In the genomic region with DNA sequence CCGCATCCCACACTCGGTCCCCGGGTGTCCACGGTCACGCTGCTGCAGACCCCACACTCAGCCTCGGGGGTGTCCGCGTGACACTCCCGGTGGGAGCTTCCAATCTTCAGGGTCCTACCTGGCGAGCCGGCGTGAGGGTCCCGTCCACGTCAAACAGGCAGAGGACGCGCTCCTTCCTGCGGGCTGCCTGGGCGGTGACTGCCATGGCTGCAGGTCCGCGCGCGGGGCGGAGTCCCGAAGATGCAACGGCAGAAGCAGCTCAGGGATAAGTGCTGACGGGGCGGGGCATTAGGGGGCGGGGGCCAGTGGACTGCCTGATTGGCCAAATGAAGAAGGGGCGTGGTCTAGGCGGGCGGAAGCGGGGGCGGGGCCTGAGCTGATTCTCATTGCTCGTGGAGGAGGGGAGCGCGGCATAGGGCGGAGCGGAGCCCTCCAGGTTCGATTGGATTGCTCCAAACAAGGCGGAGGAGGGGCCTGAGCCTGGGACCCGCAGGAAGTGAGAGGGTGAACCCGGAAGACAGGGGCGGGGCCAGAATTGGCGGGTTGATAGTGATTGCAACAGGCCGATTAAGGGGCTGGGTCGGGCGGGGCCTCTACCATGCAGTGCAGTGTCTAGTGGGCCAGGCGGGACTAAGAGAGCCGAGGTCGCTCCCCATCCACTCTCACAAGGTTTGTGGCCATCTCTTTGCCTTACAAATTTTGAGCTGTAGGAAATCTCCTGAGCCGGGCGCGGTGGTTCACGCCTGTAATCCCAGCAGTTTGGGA, we compare ENCODE assay signal across 1 cellular context.
A peak's percentile ranks its signal among the peaks of the same experiment; 100 is the strongest.
TF ChIP-seq lines count a peak whose summit lies in the region.

Gene PMM1 (minus strand): TSS at position 240 of the 765 bp plus-strand sequence. CDS start 35 bp downstream, at position 205.

TF ChIP-seq in HepG2, 621 proteins besides CTCF, POLR2A, EP300 and RAD21 (continued from another document):
- TF ChIP-seq ZNF414 (CRISPR knock-in tag; IDR thresholded peaks at IDR 0.05), result peak; percentile 67
- 0 out of 2 replicates have a peak, but pooled peaks have one; percentile 37 for TF ChIP-seq ZNF512B (CRISPR knock-in tag; IDR thresholded peaks at IDR 0.05; ENCODE audit: borderline replicate concordance)
- TF ChIP-seq SMYD3 (CRISPR knock-in tag; IDR thresholded peaks at IDR 0.05), result no peak
- TF ChIP-seq ADNP (CRISPR knock-in tag; IDR thresholded peaks at IDR 0.05), result no peak; the same call in 1 of the 2 replicates
- peak; percentile 64 for TF ChIP-seq MEF2D (CRISPR knock-in tag; IDR thresholded peaks at IDR 0.05)
- TF ChIP-seq ZNF331 (CRISPR knock-in tag; IDR thresholded peaks at IDR 0.05), result 0 out of 2 replicates have a peak, but pooled peaks have one; percentile 33
- TF ChIP-seq, protein P1, sequence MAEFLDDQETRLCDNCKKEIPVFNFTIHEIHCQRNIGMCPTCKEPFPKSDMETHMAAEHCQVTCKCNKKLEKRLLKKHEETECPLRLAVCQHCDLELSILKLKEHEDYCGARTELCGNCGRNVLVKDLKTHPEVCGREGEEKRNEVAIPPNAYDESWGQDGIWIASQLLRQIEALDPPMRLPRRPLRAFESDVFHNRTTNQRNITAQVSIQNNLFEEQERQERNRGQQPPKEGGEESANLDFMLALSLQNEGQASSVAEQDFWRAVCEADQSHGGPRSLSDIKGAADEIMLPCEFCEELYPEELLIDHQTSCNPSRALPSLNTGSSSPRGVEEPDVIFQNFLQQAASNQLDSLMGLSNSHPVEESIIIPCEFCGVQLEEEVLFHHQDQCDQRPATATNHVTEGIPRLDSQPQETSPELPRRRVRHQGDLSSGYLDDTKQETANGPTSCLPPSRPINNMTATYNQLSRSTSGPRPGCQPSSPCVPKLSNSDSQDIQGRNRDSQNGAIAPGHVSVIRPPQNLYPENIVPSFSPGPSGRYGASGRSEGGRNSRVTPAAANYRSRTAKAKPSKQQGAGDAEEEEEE (CRISPR knock-in tag; IDR thresholded peaks at IDR 0.05; ENCODE audit: borderline replicate concordance), result no peak
- TF ChIP-seq, protein P2, sequence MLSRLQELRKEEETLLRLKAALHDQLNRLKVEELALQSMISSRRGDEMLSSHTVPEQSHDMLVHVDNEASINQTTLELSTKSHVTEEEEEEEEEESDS (CRISPR knock-in tag; IDR thresholded peaks at IDR 0.05; ENCODE audit: borderline replicate concordance), result no peak
- TF ChIP-seq ZNF614 (CRISPR knock-in tag; IDR thresholded peaks at IDR 0.05; ENCODE audit: borderline replicate concordance), result 0 out of 2 replicates have a peak, but pooled peaks have one; percentile 25
- no peak for TF ChIP-seq E2F5 (CRISPR knock-in tag; conservative IDR thresholded peaks at IDR 0.05)
- TF ChIP-seq HMG20B (CRISPR knock-in tag; conservative IDR thresholded peaks at IDR 0.05), result no peak
- TF ChIP-seq MXI1 (IDR thresholded peaks at IDR 0.05; ENCODE audit: borderline replicate concordance, low read depth, low read length), result peak; percentile 66; the same call in 1 of the 3 replicates
- TF ChIP-seq ELF3 (CRISPR knock-in tag; IDR thresholded peaks at IDR 0.05), result 0 out of 2 replicates have a peak, but pooled peaks have one; percentile 1
- TF ChIP-seq ZNF605 (CRISPR knock-in tag; IDR thresholded peaks at IDR 0.05), result peak; percentile 13; the same call in 1 of the 2 replicates
- TF ChIP-seq, protein P3, sequence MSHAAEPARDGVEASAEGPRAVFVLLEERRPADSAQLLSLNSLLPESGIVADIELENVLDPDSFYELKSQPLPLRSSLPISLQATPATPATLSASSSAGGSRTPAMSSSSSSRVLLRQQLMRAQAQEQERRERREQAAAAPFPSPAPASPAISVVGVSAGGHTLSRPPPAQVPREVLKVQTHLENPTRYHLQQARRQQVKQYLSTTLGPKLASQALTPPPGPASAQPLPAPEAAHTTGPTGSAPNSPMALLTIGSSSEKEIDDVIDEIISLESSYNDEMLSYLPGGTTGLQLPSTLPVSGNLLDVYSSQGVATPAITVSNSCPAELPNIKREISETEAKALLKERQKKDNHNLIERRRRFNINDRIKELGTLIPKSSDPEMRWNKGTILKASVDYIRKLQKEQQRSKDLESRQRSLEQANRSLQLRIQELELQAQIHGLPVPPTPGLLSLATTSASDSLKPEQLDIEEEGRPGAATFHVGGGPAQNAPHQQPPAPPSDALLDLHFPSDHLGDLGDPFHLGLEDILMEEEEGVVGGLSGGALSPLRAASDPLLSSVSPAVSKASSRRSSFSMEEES (CRISPR knock-in tag; IDR thresholded peaks at IDR 0.05), result 0 out of 2 replicates have a peak, but pooled peaks have one; percentile 53
- TF ChIP-seq MAFK (conservative IDR thresholded peaks at IDR 0.05 in 1 of 2, IDR thresholded peaks at IDR 0.05 in 1 of 2; ENCODE audit: low read length in 2 of 2), result peak; percentile 47 to 71
- 0 out of 2 replicates have a peak, but pooled peaks have one; percentile 59 for TF ChIP-seq TIGD3 (CRISPR knock-in tag; IDR thresholded peaks at IDR 0.05; ENCODE audit: borderline replicate concordance)
- no peak for TF ChIP-seq SIN3B (IDR thresholded peaks at IDR 0.05; ENCODE audit: low read length)
- peak; percentile 58 for TF ChIP-seq REL (CRISPR knock-in tag; conservative IDR thresholded peaks at IDR 0.05)
- 0 out of 2 replicates have a peak, but pooled peaks have one; percentile 77 for TF ChIP-seq ZMYM3 (CRISPR knock-in tag; IDR thresholded peaks at IDR 0.05)
- no peak for TF ChIP-seq SRSF4 (IDR thresholded peaks at IDR 0.05; ENCODE audit: low read depth, low read length, poor library complexity, severe bottlenecking)
- TF ChIP-seq ZNF430 (CRISPR knock-in tag; IDR thresholded peaks at IDR 0.05), result peak; percentile 90
- TF ChIP-seq TBX2 (CRISPR knock-in tag; IDR thresholded peaks at IDR 0.05; ENCODE audit: borderline replicate concordance), result peak; percentile 57; the same call in 1 of the 2 replicates
- 0 out of 2 replicates have a peak, but pooled peaks have one; percentile 7 for TF ChIP-seq SNAI1 (CRISPR knock-in tag; IDR thresholded peaks at IDR 0.05; ENCODE audit: borderline replicate concordance)
- TF ChIP-seq ZNF362 (CRISPR knock-in tag; IDR thresholded peaks at IDR 0.05; ENCODE audit: borderline replicate concordance), result no peak
- peak; percentile 61; the same call in 1 of the 2 replicates for TF ChIP-seq GATA4 (IDR thresholded peaks at IDR 0.05; ENCODE audit: borderline replicate concordance, low read depth)
- no peak for TF ChIP-seq PREB (CRISPR knock-in tag; IDR thresholded peaks at IDR 0.05)
- TF ChIP-seq, protein P4, sequence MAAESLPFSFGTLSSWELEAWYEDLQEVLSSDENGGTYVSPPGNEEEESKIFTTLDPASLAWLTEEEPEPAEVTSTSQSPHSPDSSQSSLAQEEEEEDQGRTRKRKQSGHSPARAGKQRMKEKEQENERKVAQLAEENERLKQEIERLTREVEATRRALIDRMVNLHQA (CRISPR knock-in tag; IDR thresholded peaks at IDR 0.05), result no peak
- no peak for TF ChIP-seq SP1 (IDR thresholded peaks at IDR 0.05)
- peak; percentile 73 for TF ChIP-seq SP1 (CRISPR knock-in tag; IDR thresholded peaks at IDR 0.05)
- 0 out of 2 replicates have a peak, but pooled peaks have one; percentile 53 for TF ChIP-seq PHF20 (CRISPR knock-in tag; IDR thresholded peaks at IDR 0.05)
- TF ChIP-seq KDM2A (CRISPR knock-in tag; IDR thresholded peaks at IDR 0.05; ENCODE audit: borderline replicate concordance, low read depth), result peak; percentile 92
- TF ChIP-seq NR2C2 (CRISPR knock-in tag; IDR thresholded peaks at IDR 0.05; ENCODE audit: borderline replicate concordance), result peak; percentile 74
- TF ChIP-seq, protein P5, sequence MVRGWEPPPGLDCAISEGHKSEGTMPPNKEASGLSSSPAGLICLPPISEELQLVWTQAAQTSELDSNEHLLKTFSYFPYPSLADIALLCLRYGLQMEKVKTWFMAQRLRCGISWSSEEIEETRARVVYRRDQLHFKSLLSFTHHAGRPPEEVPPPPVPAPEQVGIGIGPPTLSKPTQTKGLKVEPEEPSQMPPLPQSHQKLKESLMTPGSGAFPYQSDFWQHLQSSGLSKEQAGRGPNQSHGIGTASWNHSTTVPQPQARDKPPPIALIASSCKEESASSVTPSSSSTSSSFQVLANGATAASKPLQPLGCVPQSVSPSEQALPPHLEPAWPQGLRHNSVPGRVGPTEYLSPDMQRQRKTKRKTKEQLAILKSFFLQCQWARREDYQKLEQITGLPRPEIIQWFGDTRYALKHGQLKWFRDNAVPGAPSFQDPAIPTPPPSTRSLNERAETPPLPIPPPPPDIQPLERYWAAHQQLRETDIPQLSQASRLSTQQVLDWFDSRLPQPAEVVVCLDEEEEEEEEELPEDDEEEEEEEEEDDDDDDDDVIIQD (CRISPR knock-in tag; IDR thresholded peaks at IDR 0.05; ENCODE audit: low read depth), result no peak; the same call in 1 of the 2 replicates
